Comparison of ENCODE assay signal across 13 cellular contexts in genomic region chr4:183834252-183834651, GRCh38.
"Had no signal": no experiment of that assay in that cellular context is flagged by ENCODE, and none has a peak within 500 bp of the region (broad histone marks: within the 10 kb centered on the region; RNA-seq: fewer than 3 reads in every experiment).

No MANE protein-coding gene starts in this region.

- H3K4me3 Mint-ChIP-seq: activated CD4-positive, alpha-beta T cell treated with anti-CD3 and anti-CD28 coated beads, Interleukin-2, amount 10 ng/mL, durations not matched to agents 24 days and 14 days; activated CD8-positive, alpha-beta T cell treated with anti-CD3 and anti-CD28 coated beads, Interleukin-2, amount 10 ng/mL, durations not matched to agents 7 days and 5 days had no signal

- H3K36me3 Mint-ChIP-seq: activated naive CD4-positive, alpha-beta T cell treated with anti-CD3 and anti-CD28 coated beads, Interleukin-2, amount 50 U/mL, for 72 hours had no signal

- H3K9me3 Mint-ChIP-seq: activated CD4-positive, alpha-beta T cell treated with anti-CD3 and anti-CD28 coated beads, Interleukin-2, amount 10 ng/mL, durations not matched to agents 24 days and 14 days; activated naive CD4-positive, alpha-beta T cell treated with anti-CD3 and anti-CD28 coated beads, Interleukin-2, amount 50 U/mL, for 72 hours had no signal

- H3K27me3 ChIP-seq: vagina had no signal

- H3K4me1 Mint-ChIP-seq: activated CD4-positive, alpha-beta T cell treated with anti-CD3 and anti-CD28 coated beads, Interleukin-2, amount 10 ng/mL, durations not matched to agents 24 days and 14 days had no signal

- H3K36me3 ChIP-seq: esophagus muscularis mucosa, vagina had no signal

- H3K4me3 ChIP-seq: esophagus muscularis mucosa, vagina had no signal

- H3K27ac Mint-ChIP-seq: activated CD4-positive, alpha-beta T cell treated with anti-CD3 and anti-CD28 coated beads, Interleukin-2, amount 10 ng/mL, durations not matched to agents 24 days and 14 days; activated CD8-positive, alpha-beta T cell treated with anti-CD3 and anti-CD28 coated beads, Interleukin-2, amount 10 ng/mL, durations not matched to agents 7 days and 5 days; activated naive CD4-positive, alpha-beta T cell treated with anti-CD3 and anti-CD28 coated beads, Interleukin-2, amount 50 U/mL, for 72 hours had no signal

- H3K9me3 ChIP-seq: esophagus muscularis mucosa, vagina had no signal

- H3K27ac ChIP-seq: esophagus muscularis mucosa, vagina had no signal

- ATAC-seq: activated CD8-positive, alpha-beta T cell treated with anti-CD3 and anti-CD28 coated beads, Interleukin-2, amount 10 ng/mL, durations not matched to agents 7 days and 5 days; activated naive CD4-positive, alpha-beta T cell treated with anti-CD3 and anti-CD28 coated beads, Interleukin-2, amount 50 U/mL, for 72 hours had no signal

- DNase-seq: activated CD4-positive, alpha-beta T cell treated with anti-CD3 and anti-CD28 coated beads, Interleukin-2, amount 10 ng/mL, durations not matched to agents 24 days and 14 days; activated CD4-positive, CD25-positive, alpha-beta regulatory T cell; activated CD8-positive, alpha-beta memory T cell treated with anti-CD3 and anti-CD28 coated beads, Interleukin-2, amount 50 U/mL, for 4 hours; activated CD8-positive, alpha-beta T cell treated with anti-CD3 and anti-CD28 coated beads, Interleukin-2, amount 10 ng/mL, durations not matched to agents 7 days and 5 days; activated gamma-delta T cell; activated T-cell treated with anti-CD3 and anti-CD28 coated beads, Interleukin-2, amount 50 U/mL, for 48 hours; dermis blood vessel endothelial cell; kidney glomerular epithelial cell; stimulated activated CD4-positive, alpha-beta T cell treated with anti-CD3 and anti-CD28 coated beads, Interleukin-1b, Interleukin-23, amount 100 ng/mL, for 48 hours; SW 1271 had no signal
